8 cellular contexts compared by ENCODE assay signal in genomic region chr14:90235179-90235976, GRCh38. TPM values are rescaled to one million over a fixed set of nuclear protein-coding genes. Genes with fewer than 3 reads are reported as not detected.
DNase-seq lines count a peak whose midpoint lies in the region; ATAC-seq and TF ChIP-seq lines count a peak whose summit lies in the region.

No MANE protein-coding gene starts in this region.

- intact Hi-C loops in CD8-positive, alpha-beta T cell (cut with DNase I, micrococcal nuclease), result loop anchor here in 1 of 2 experiments (1.0 kb wide), 1 partner anchor 296 kb away; no protein-coding TSS in a partner anchor
- intact Hi-C loops in cardiac septum (cut with DNase I), result loop anchor here (2.0 kb wide), 1 partner anchor 263 kb away; no protein-coding TSS in a partner anchor

- H3K36me3 ChIP-seq in CD8-positive, alpha-beta T cell (ENCODE audit: insufficient read depth, low read length), result no peaks in the 10 kb centered on the region

- H3K27ac Mint-ChIP-seq in CD8-positive, alpha-beta T cell, result no peak overlapping the region
- no peak overlapping the region for H3K27ac Mint-ChIP-seq in activated naive CD4-positive, alpha-beta T cell treated with anti-CD3 and anti-CD28 coated beads, Interleukin-2, amount 10 ng/mL, durations not matched to agents 7 days and 5 days

- H3K4me3 ChIP-seq in CD8-positive, alpha-beta T cell (ENCODE audit: low read depth, low read length), result no peak overlapping the region

- H3K27ac ChIP-seq in CD8-positive, alpha-beta T cell (ENCODE audit: low read depth, low read length), result no peak overlapping the region

- H3K36me3 Mint-ChIP-seq in CD8-positive, alpha-beta T cell, result peaks cover 7% of the 10 kb centered on the region
- peaks cover 3% of the 10 kb centered on the region for H3K36me3 Mint-ChIP-seq in activated naive CD4-positive, alpha-beta T cell treated with anti-CD3 and anti-CD28 coated beads, Interleukin-2, amount 10 ng/mL, durations not matched to agents 7 days and 5 days

- H3K27me3 ChIP-seq in CD8-positive, alpha-beta T cell (ENCODE audit: insufficient read depth, low read length), result peaks cover 4% of the 10 kb centered on the region

- peak; percentile 29 to 75 (median 51) for DNase-seq in CD8-positive, alpha-beta T cell
- DNase-seq in NCI-H1092 (lab: John Stamatoyannopoulos, UW) (peak; percentile 25), SK-MEL-5 (ENCODE audit: low read depth, low spot score) (peak; percentile 57), cardiac septum (ENCODE audit: low spot score) (peak; percentile 89), putamen (ENCODE audit: low spot score) (peak; percentile 37)
- DNase-seq in activated naive CD4-positive, alpha-beta T cell treated with anti-CD3 and anti-CD28 coated beads, Interleukin-2, amount 10 ng/mL, durations not matched to agents 7 days and 5 days, result peak; percentile 78

- peaks cover 16% of the 10 kb centered on the region for H3K9me3 ChIP-seq in CD8-positive, alpha-beta T cell (ENCODE audit: low read length)

- in situ Hi-C loops in SK-MEL-5 (cut with HindIII; ENCODE audit: low pct_unique_long_range_greater_than_20kb, low sequenced_read_pairs), result no loop called here

- peaks cover 14% of the 10 kb centered on the region for H3K27me3 Mint-ChIP-seq in CD8-positive, alpha-beta T cell (ENCODE audit: low read depth)
- peaks cover 24% of the 10 kb centered on the region for H3K27me3 Mint-ChIP-seq in activated naive CD4-positive, alpha-beta T cell treated with anti-CD3 and anti-CD28 coated beads, Interleukin-2, amount 10 ng/mL, durations not matched to agents 7 days and 5 days

- no peak overlapping the region for H3K4me3 Mint-ChIP-seq in CD8-positive, alpha-beta T cell
- no peak overlapping the region for H3K4me3 Mint-ChIP-seq in activated naive CD4-positive, alpha-beta T cell treated with anti-CD3 and anti-CD28 coated beads, Interleukin-2, amount 10 ng/mL, durations not matched to agents 7 days and 5 days

- POLR2A ChIA-PET in CD8-positive, alpha-beta T cell (lab: Charles Lee), result interaction anchor here (0.5 kb wide), 1 partner anchor 369 kb away, joined by 3 read pairs; no protein-coding TSS in a partner anchor

- peak; percentile 85 for TF ChIP-seq CTCF in CD8-positive, alpha-beta T cell (IDR thresholded peaks at IDR 0.05)

- peaks cover 25% of the 10 kb centered on the region for H3K9me3 Mint-ChIP-seq in CD8-positive, alpha-beta T cell
- peaks cover 27% of the 10 kb centered on the region for H3K9me3 Mint-ChIP-seq in activated naive CD4-positive, alpha-beta T cell treated with anti-CD3 and anti-CD28 coated beads, Interleukin-2, amount 10 ng/mL, durations not matched to agents 7 days and 5 days

- ATAC-seq in CD8-positive, alpha-beta T cell, result peak; percentile 69
- ATAC-seq in GM21515 (IDR thresholded peaks at IDR 0.05; ENCODE audit: unreplicated experiment) (peak; percentile 73), HG02610 (IDR thresholded peaks at IDR 0.05; ENCODE audit: unreplicated experiment) (no peak)

- no peaks in the 10 kb centered on the region for H3K4me1 Mint-ChIP-seq in CD8-positive, alpha-beta T cell (ENCODE audit: low read depth)
- H3K4me1 Mint-ChIP-seq in activated naive CD4-positive, alpha-beta T cell treated with anti-CD3 and anti-CD28 coated beads, Interleukin-2, amount 10 ng/mL, durations not matched to agents 7 days and 5 days, result peaks cover 3% of the 10 kb centered on the region

- CTCF ChIA-PET in CD8-positive, alpha-beta T cell (lab: Charles Lee), result interaction anchor here (0.6 to 5.9 kb wide), 14 partner anchors 9 to 859 kb away, joined by 3 to 42 read pairs (median 3); no protein-coding TSS in a partner anchor
- CTCF ChIA-PET in activated naive CD4-positive, alpha-beta T cell treated with anti-CD3 and anti-CD28 coated beads, Interleukin-2, amount 10 ng/mL, durations not matched to agents 7 days and 5 days (lab: Charles Lee), result interaction anchor here (0.6 to 4.5 kb wide), 18 partner anchors 8 to 1208 kb away, joined by 3 to 42 read pairs (median 3); partner anchors contain the start of genes EFCAB11 and KCNK13

- no peaks in the 10 kb centered on the region for H3K4me1 ChIP-seq in CD8-positive, alpha-beta T cell (ENCODE audit: insufficient read depth, low read length)

RNA-seq across cellular contexts. Expression of gene PSMC1, which starts 21.0 kb away (rescaled TPM):
- total RNA-seq in CD8-positive, alpha-beta T cell, result 10 to 100 TPM; 76.8 to 85.0 TPM
- total RNA-seq in SK-MEL-5 (2014; rRNA removed; shearing (Covaris generic)), result 175 and 177 TPM in 2 replicates
- polyA plus RNA-seq in SK-MEL-5 (2015; cell fraction: cytosol; rRNA removed), result 161 and 173 TPM in 2 replicates
- 63.4 and 64.6 TPM in 2 replicates for polyA plus RNA-seq in SK-MEL-5 (2015; cell fraction: nucleus; rRNA removed)
- total RNA-seq in cardiac septum, result 125 TPM

Comparison
In these comparisons a context has a peak if more than half of its experiments do, and no peak if none do; other contexts are left out.
1. DNase-seq: peak in every context shown above with its lines; median percentile 89 in cardiac septum; 78 in activated naive CD4-positive, alpha-beta T cell treated with anti-CD3 and anti-CD28 coated beads, Interleukin-2, amount 10 ng/mL, durations not matched to agents 7 days and 5 days; 57 in SK-MEL-5; 51 in CD8-positive, alpha-beta T cell; 37 in putamen; 25 in NCI-H1092.